Comparison of ENCODE assay signal across 22 cellular contexts in genomic region chr18:73945130-73945792, GRCh38.
DNase-seq lines count a peak whose midpoint lies in the region; ATAC-seq, FAIRE-seq and TF ChIP-seq lines count a peak whose summit lies in the region.
"Had no signal": no experiment of that assay in that cellular context is flagged by ENCODE, and none has a peak within 500 bp of the region (broad histone marks: within the 10 kb centered on the region; RNA-seq: fewer than 3 reads in every experiment).

No MANE protein-coding gene starts in this region.

- in situ Hi-C loops in astrocyte of the spinal cord (cut with HindIII; ENCODE audit: low sequenced_read_pairs), result no loop called here

- H3K4me3 Mint-ChIP-seq in natural killer cell treated with Interleukin-12 subunit alpha and Interleukin-12 subunit beta and Interleukin-15 and Interleukin-18, amount 100 ng/mL, for 72 hours, result no peak overlapping the region
- H3K4me3 Mint-ChIP-seq: activated B cell treated with CpG ODN at 0.5 μM for 24 hours; activated CD8-positive, alpha-beta T cell treated with anti-CD3 and anti-CD28 coated beads for 36 hours had no signal

- DNase-seq in right cardiac atrium (no peak), left ventricle myocardium superior (no peak), astrocyte of the spinal cord (ENCODE audit: low read depth, low spot score) (peak; percentile 62), urothelium cell line (ENCODE audit: low spot score) (no peak), HCEC 1CT (no peak), NCI-H510A treated with DMSO at 0.1 percent for 48 hours (lab: John Stamatoyannopoulos, UW) (no peak), H7 (no peak)
- DNase-seq in natural killer cell treated with Interleukin-12 subunit alpha and Interleukin-12 subunit beta and Interleukin-15 and Interleukin-18, amount 100 ng/mL, for 72 hours (ENCODE audit: low spot score), result no peak
- DNase-seq: activated B cell treated with CpG ODN at 0.5 μM for 24 hours; activated CD8-positive, alpha-beta T cell treated with anti-CD3 and anti-CD28 coated beads for 36 hours; activated naive CD4-positive, alpha-beta T cell treated with Interleukin-2 at 50 U/mL for 16 hours; aorta; Caco-2; NCI-H1930; NCI-H2227 treated with DMSO at 0.1 percent for 48 hours; PC-9; spleen; stimulated activated CD4-positive, alpha-beta T cell treated with anti-CD3 and anti-CD28 coated beads, Interleukin-4, amount 100 ng/mL, for 24 hours had no signal

- H3K36me3 Mint-ChIP-seq in natural killer cell treated with Interleukin-12 subunit alpha and Interleukin-12 subunit beta and Interleukin-15 and Interleukin-18, amount 100 ng/mL, for 72 hours, result no peaks in the 10 kb centered on the region

- ATAC-seq in right cardiac atrium (peak; percentile 11 to 17), left ventricle myocardium superior (no peak)
- ATAC-seq in natural killer cell treated with Interleukin-12 subunit alpha and Interleukin-12 subunit beta and Interleukin-15 and Interleukin-18, amount 100 ng/mL, for 72 hours, result peak; percentile 52 to 55
- ATAC-seq: A549 had no signal

- 89% methylated on average over 3 of the region's 3 CpGs for WGBS in right cardiac atrium

- peak; percentile 85 for FAIRE-seq in urothelium cell line (lab: Jason Lieb, UNC)
- FAIRE-seq: A549, GM18507 had no signal

- H3K36me3 ChIP-seq in H7 (replicated peaks; ENCODE audit: control insufficient read depth, insufficient read depth, low read length), result no peaks in the 10 kb centered on the region
- H3K36me3 ChIP-seq: neutrophil, spleen had no signal

- H3K4me3 ChIP-seq in right cardiac atrium (ENCODE audit: low read length) (no peak overlapping the region), astrocyte of the spinal cord (ENCODE audit: low read depth, low read length) (no peak overlapping the region), H7 (ENCODE audit: insufficient read depth, low read depth, low read length) (no peak overlapping the region)
- H3K4me3 ChIP-seq: A549, PC-9, spleen had no signal

- no peaks in the 10 kb centered on the region for H3K27me3 Mint-ChIP-seq in natural killer cell treated with Interleukin-12 subunit alpha and Interleukin-12 subunit beta and Interleukin-15 and Interleukin-18, amount 100 ng/mL, for 72 hours
- H3K27me3 Mint-ChIP-seq: activated B cell treated with CpG ODN at 0.5 μM for 24 hours had no signal

- intact Hi-C loops in right cardiac atrium (cut with DNase I) (no loop called here), left ventricle myocardium superior (cut with micrococcal nuclease) (no loop called here)

- no peaks in the 10 kb centered on the region for H3K9me3 Mint-ChIP-seq in natural killer cell treated with Interleukin-12 subunit alpha and Interleukin-12 subunit beta and Interleukin-15 and Interleukin-18, amount 100 ng/mL, for 72 hours
- H3K9me3 Mint-ChIP-seq: activated B cell treated with CpG ODN at 0.5 μM for 24 hours; activated CD8-positive, alpha-beta T cell treated with anti-CD3 and anti-CD28 coated beads for 36 hours had no signal

- H3K4me1 ChIP-seq in right cardiac atrium (ENCODE audit: control insufficient read depth, insufficient read depth, low read length), result no peaks in the 10 kb centered on the region
- H3K4me1 ChIP-seq: A549, Caco-2, spleen had no signal

- H3K27ac ChIP-seq in right cardiac atrium (ENCODE audit: low read length), result no peak overlapping the region
- H3K27ac ChIP-seq: A549, KMS-11, neutrophil, PC-9, spleen had no signal

- H3K27ac Mint-ChIP-seq in natural killer cell treated with Interleukin-12 subunit alpha and Interleukin-12 subunit beta and Interleukin-15 and Interleukin-18, amount 100 ng/mL, for 72 hours, result no peak overlapping the region
- H3K27ac Mint-ChIP-seq: activated B cell treated with CpG ODN at 0.5 μM for 24 hours; activated CD8-positive, alpha-beta T cell treated with anti-CD3 and anti-CD28 coated beads for 36 hours had no signal

- no peak for TF ChIP-seq CTCF in astrocyte of the spinal cord (IDR thresholded peaks at IDR 0.05; ENCODE audit: low read depth, low read length)

- no peaks in the 10 kb centered on the region for H3K4me1 Mint-ChIP-seq in natural killer cell treated with Interleukin-12 subunit alpha and Interleukin-12 subunit beta and Interleukin-15 and Interleukin-18, amount 100 ng/mL, for 72 hours (ENCODE audit: low read depth in 2 of 2)

- H3K27me3 ChIP-seq in right cardiac atrium (ENCODE audit: control insufficient read depth, insufficient read depth) (no peaks in the 10 kb centered on the region), H7 (ENCODE audit: control insufficient read depth, insufficient read depth, low read length) (no peaks in the 10 kb centered on the region)
- H3K27me3 ChIP-seq: neutrophil, spleen had no signal

- H3K9me3 ChIP-seq in right cardiac atrium (ENCODE audit: control insufficient read depth, low read length), result no peaks in the 10 kb centered on the region
- H3K9me3 ChIP-seq: A549, Caco-2, neutrophil, spleen had no signal
